In genomic region chr5:102755691-102756371, GRCh38 we compare ENCODE assay signal across 8 cellular contexts. TPM values are rescaled to one million over a fixed set of nuclear protein-coding genes. Genes with fewer than 3 reads are reported as not detected.
A peak's percentile ranks its signal among the peaks of the same experiment; 100 is the strongest.
DNase-seq lines count a peak whose midpoint lies in the region; ATAC-seq, FAIRE-seq and TF ChIP-seq lines count a peak whose summit lies in the region.

No MANE protein-coding gene starts in this region.

- no peaks in the 10 kb centered on the region for H3F3A ChIP-seq in SK-N-SH (replicated peaks; ENCODE audit: insufficient read depth)

- peak; percentile 75 for FAIRE-seq in H54 (lab: Jason Lieb, UNC)

- no peaks in the 10 kb centered on the region for H3K9me2 ChIP-seq in SK-N-SH

- no peaks in the 10 kb centered on the region; the same call in 1 of the 2 replicates for H4K20me1 ChIP-seq in SK-N-SH (ENCODE audit: insufficient read depth)

- peak overlapping the region; percentile 72 to 96 for H3K4me3 ChIP-seq in SK-N-SH (ENCODE audit: low read depth in 2 of 2, low read length in 1 of 2)

- H3K4me2 ChIP-seq in SK-N-SH: peak overlapping the region; percentile 96

- 0 out of 2 replicates have a peak, but pooled peaks have one; percentile 12 for TF ChIP-seq RAD21 in SK-N-SH (IDR thresholded peaks at IDR 0.05; ENCODE audit: low read length)

- H2AFZ ChIP-seq in SK-N-SH (ENCODE audit: low read depth): peak overlapping the region; percentile 98

- 4% methylated on average over 28 of the region's 29 CpGs for WGBS in SK-N-SH (ENCODE audit: low lambda C conversion rate)

- TF ChIP-seq EP300 in SK-N-SH (IDR thresholded peaks at IDR 0.05; ENCODE audit: borderline replicate concordance in 1 of 2, low read depth in 1 of 2, low read length in 1 of 2): no peak

- H3K36me3 Mint-ChIP-seq in activated naive CD8-positive, alpha-beta T cell: no peaks in the 10 kb centered on the region

- TF ChIP-seq CTCF in SK-N-SH (IDR thresholded peaks at IDR 0.05): no peak; the same call in 1 of the 2 replicates

- peak overlapping the region; percentile 96 for H3K4me3 Mint-ChIP-seq in activated naive CD8-positive, alpha-beta T cell

- no peaks in the 10 kb centered on the region for H3K27me3 ChIP-seq in SK-N-SH (ENCODE audit: insufficient read depth)

- peaks cover 28 to 32% of the 10 kb centered on the region in 2 experiments; a peak in 3 of 4 replicates for H3K4me1 ChIP-seq in SK-N-SH (ENCODE audit: control insufficient read depth in 1 of 2, insufficient read depth in 2 of 2, low read depth in 1 of 2, low read length in 1 of 2)

- peak overlapping the region; percentile 89 for H3K27ac ChIP-seq in SK-N-SH (ENCODE audit: low read depth in 2 of 2, low read length in 1 of 2)

- DNase-seq in GF-D8 (lab: John Stamatoyannopoulos, UW) (peak; percentile 44), H54 (ENCODE audit: insufficient read length, low spot score) (peak; percentile 72), LoVo (ENCODE audit: low spot score) (peak; percentile 82), SK-N-SH (peak; percentile 63), left cardiac atrium (peak; percentile 69), pulmonary artery endothelial cell (ENCODE audit: low read depth, low spot score) (peak; percentile 53), inferior parietal cortex (ENCODE audit: extremely low spot score) (no peak)

- intact Hi-C loops in left cardiac atrium (cut with DNase I): loop anchor here in 1 of 2 donors (10.0 kb wide), 1 partner anchor 161 kb away; no protein-coding TSS in a partner anchor

- H3K36me3 ChIP-seq in SK-N-SH (replicated peaks in 1 of 2; ENCODE audit: control insufficient read depth in 1 of 2, insufficient read depth in 2 of 2, low read length in 1 of 2): no peaks in the 10 kb centered on the region

- peaks cover 51% of the 10 kb centered on the region for H3K4me1 Mint-ChIP-seq in activated naive CD8-positive, alpha-beta T cell (ENCODE audit: low read depth)

- POLR2A ChIA-PET in SK-N-SH (lab: Yijun Ruan, JAX): interaction anchor here (1.5 kb wide), 1 partner anchor 110 kb away, joined by 5 read pairs; no protein-coding TSS in a partner anchor

- CTCF ChIA-PET in SK-N-SH (lab: Yijun Ruan, JAX): interaction anchor here (0.9 to 6.0 kb wide), 6 partner anchors 25 to 383 kb away, joined by 3 to 36 read pairs (median 8); no protein-coding TSS in a partner anchor

- ATAC-seq in left cardiac atrium: peak; percentile 55 to 72

- TF ChIP-seq POLR2A in H54 (IDR thresholded peaks at IDR 0.05; ENCODE audit: low read depth, low read length): 0 out of 2 replicates have a peak, but pooled peaks have one; percentile 13

- no peaks in the 10 kb centered on the region for H3K9me3 Mint-ChIP-seq in activated naive CD8-positive, alpha-beta T cell (ENCODE audit: low read depth)

- H3K79me2 ChIP-seq in SK-N-SH (ENCODE audit: insufficient read depth): peaks cover 58% of the 10 kb centered on the region

- peaks cover 3% of the 10 kb centered on the region for H3K27me3 Mint-ChIP-seq in activated naive CD8-positive, alpha-beta T cell

- H3K9me3 ChIP-seq in SK-N-SH: no peaks in the 10 kb centered on the region

- peak overlapping the region; percentile 97 for H3K9ac ChIP-seq in SK-N-SH

- peak overlapping the region; percentile 95 for H3K27ac Mint-ChIP-seq in activated naive CD8-positive, alpha-beta T cell

TF ChIP-seq in SK-N-SH, 30 proteins besides CTCF, POLR2A, EP300 and RAD21:
- peak; percentile 71; the same call in 1 of the 2 replicates for TF ChIP-seq MXI1 (IDR thresholded peaks at IDR 0.05; ENCODE audit: low read depth, low read length)
- TF ChIP-seq MAX (IDR thresholded peaks at IDR 0.05; ENCODE audit: low read depth): peak; percentile 63; the same call in 1 of the 2 replicates
- TF ChIP-seq FOSL2 (IDR thresholded peaks at IDR 0.05; ENCODE audit: borderline replicate concordance, low read depth): peak; percentile 6; the same call in 1 of the 2 replicates
- peak; percentile 26; the same call in 1 of the 2 replicates for TF ChIP-seq SIN3A (IDR thresholded peaks at IDR 0.05; ENCODE audit: borderline replicate concordance, low read depth, low read length)
- TF ChIP-seq NRF1 (IDR thresholded peaks at IDR 0.05; ENCODE audit: low read depth, low read length): no peak
- TF ChIP-seq USF1 (IDR thresholded peaks at IDR 0.05; ENCODE audit: borderline replicate concordance, low read depth): no peak
- peak; percentile 13; the same call in 1 of the 2 replicates for TF ChIP-seq JUND (IDR thresholded peaks at IDR 0.05)
TF ChIP-seq in SK-N-SH: peak in this region for 5.

RNA-seq across cellular contexts. Expression of gene PAM, which starts 0.7 kb away (rescaled TPM):
- polyA plus RNA-seq in SK-N-SH (2012; rRNA removed): 507 and 662 TPM in 2 replicates
- polyA plus RNA-seq in SK-N-SH (2012; cell fraction: cytosol; rRNA removed): 705 and 812 TPM in 2 replicates
- 426 and 472 TPM in 2 replicates for polyA plus RNA-seq in SK-N-SH (2012; cell fraction: nucleus; rRNA removed)
- total RNA-seq in left cardiac atrium (1,000 to 10,000 TPM; 2,389 to 3,652 TPM), pulmonary artery endothelial cell (199 and 229 TPM in 2 replicates)

Comparison
In these comparisons a context has a peak if more than half of its experiments do, and no peak if none do; other contexts are left out.
1. RNA of gene PAM, which starts 0.7 kb away (total RNA-seq): 2,389 to 3,652 TPM in left cardiac atrium; 199 to 229 TPM in pulmonary artery endothelial cell; every median in the first group is over 10 times any median in the second.